ENCODE assay signal across 1 cellular context in the genomic region with DNA sequence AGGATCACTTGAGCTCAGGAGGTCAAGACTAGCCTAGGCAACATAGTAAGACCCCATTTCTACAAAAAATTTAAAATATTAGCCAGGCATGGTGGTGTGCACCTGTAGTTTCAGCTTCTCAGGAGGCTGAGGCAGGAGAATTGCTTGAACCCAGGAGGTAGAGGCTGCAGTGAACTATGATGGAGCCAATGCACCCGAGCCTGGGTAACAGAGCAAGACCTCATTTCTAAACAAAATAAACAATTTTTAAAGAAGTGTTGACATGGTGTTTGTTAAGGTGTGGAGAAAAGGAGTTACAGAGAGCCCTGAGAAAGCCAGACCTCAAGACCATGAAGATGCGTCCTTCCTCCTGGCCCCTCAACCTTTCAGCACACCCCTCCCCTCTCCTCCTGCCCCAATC.
TF ChIP-seq lines count a peak whose summit lies in the region.

No MANE protein-coding gene starts in this region.

TF ChIP-seq in GM23338, 12 proteins besides CTCF, POLR2A, EP300 and RAD21 (continued from another document):
- TF ChIP-seq, protein P1, sequence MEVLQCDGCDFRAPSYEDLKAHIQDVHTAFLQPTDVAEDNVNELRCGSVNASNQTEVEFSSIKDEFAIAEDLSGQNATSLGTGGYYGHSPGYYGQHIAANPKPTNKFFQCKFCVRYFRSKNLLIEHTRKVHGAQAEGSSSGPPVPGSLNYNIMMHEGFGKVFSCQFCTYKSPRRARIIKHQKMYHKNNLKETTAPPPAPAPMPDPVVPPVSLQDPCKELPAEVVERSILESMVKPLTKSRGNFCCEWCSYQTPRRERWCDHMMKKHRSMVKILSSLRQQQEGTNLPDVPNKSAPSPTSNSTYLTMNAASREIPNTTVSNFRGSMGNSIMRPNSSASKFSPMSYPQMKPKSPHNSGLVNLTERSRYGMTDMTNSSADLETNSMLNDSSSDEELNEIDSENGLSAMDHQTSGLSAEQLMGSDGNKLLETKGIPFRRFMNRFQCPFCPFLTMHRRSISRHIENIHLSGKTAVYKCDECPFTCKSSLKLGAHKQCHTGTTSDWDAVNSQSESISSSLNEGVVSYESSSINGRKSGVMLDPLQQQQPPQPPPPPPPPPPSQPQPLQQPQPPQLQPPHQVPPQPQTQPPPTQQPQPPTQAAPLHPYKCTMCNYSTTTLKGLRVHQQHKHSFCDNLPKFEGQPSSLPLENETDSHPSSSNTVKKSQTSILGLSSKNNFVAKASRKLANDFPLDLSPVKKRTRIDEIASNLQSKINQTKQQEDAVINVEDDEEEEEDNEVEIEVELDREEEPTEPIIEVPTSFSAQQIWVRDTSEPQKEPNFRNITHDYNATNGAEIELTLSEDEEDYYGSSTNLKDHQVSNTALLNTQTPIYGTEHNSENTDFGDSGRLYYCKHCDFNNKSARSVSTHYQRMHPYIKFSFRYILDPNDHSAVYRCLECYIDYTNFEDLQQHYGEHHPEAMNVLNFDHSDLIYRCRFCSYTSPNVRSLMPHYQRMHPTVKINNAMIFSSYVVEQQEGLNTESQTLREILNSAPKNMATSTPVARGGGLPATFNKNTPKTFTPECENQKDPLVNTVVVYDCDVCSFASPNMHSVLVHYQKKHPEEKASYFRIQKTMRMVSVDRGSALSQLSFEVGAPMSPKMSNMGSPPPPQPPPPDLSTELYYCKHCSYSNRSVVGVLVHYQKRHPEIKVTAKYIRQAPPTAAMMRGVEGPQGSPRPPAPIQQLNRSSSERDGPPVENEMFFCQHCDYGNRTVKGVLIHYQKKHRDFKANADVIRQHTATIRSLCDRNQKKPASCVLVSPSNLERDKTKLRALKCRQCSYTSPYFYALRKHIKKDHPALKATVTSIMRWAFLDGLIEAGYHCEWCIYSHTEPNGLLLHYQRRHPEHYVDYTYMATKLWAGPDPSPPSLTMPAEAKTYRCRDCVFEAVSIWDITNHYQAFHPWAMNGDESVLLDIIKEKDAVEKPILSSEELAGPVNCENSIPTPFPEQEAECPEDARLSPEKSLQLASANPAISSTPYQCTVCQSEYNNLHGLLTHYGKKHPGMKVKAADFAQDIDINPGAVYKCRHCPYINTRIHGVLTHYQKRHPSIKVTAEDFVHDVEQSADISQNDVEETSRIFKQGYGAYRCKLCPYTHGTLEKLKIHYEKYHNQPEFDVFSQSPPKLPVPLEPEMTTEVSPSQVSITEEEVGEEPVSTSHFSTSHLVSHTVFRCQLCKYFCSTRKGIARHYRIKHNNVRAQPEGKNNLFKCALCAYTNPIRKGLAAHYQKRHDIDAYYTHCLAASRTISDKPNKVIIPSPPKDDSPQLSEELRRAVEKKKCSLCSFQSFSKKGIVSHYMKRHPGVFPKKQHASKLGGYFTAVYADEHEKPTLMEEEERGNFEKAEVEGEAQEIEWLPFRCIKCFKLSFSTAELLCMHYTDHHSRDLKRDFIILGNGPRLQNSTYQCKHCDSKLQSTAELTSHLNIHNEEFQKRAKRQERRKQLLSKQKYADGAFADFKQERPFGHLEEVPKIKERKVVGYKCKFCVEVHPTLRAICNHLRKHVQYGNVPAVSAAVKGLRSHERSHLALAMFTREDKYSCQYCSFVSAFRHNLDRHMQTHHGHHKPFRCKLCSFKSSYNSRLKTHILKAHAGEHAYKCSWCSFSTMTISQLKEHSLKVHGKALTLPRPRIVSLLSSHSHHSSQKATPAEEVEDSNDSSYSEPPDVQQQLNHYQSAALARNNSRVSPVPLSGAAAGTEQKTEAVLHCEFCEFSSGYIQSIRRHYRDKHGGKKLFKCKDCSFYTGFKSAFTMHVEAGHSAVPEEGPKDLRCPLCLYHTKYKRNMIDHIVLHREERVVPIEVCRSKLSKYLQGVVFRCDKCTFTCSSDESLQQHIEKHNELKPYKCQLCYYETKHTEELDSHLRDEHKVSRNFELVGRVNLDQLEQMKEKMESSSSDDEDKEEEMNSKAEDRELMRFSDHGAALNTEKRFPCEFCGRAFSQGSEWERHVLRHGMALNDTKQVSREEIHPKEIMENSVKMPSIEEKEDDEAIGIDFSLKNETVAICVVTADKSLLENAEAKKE (CRISPR knock-in tag; IDR thresholded peaks at IDR 0.05), result no peak
- TF ChIP-seq NANOG (IDR thresholded peaks at IDR 0.05; ENCODE audit: borderline replicate concordance), result no peak
TF ChIP-seq in GM23338: peak in this region for 0.
